In the genomic region with DNA sequence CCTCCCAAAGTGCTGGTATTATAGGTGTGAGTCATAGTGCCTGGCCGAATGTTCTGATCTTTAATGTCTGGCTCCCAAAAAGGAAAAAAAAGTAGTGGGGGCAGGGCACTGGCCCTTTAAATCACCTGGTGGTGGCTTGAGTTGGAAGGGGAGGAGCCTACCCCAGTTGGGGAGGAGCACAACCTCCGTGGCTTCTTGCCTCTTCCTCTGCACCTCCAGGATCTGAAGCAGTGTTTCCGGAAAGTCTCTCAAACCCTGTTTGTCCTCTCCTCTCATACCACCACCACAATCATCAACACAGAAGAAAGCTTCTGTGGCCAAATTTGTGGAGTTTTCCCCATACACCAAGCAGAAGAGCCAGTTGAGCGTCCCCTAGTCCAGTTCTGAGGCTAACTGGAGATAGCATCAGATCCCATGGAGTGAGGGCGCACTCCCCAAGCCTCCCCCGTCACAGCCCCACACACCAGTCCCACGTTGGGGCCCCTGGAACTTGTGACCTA, we compare ENCODE assay signal across 9 cellular contexts. TPM values are rescaled to one million over a fixed set of nuclear protein-coding genes. Genes with fewer than 3 reads are reported as not detected.
DNase-seq lines count a peak whose midpoint lies in the region; ATAC-seq and TF ChIP-seq lines count a peak whose summit lies in the region.
"Had no signal": no experiment of that assay in that cellular context is flagged by ENCODE, and none has a peak within 500 bp of the region (broad histone marks: within the 10 kb centered on the region; RNA-seq: fewer than 3 reads in every experiment).

No MANE protein-coding gene starts in this region.

- POLR2A ChIA-PET in naive thymus-derived CD8-positive, alpha-beta T cell (lab: Charles Lee): interaction anchor here (0.5 to 1.3 kb wide), 3 partner anchors 11 to 23 kb away, joined by 3 to 6 read pairs (median 3); no protein-coding TSS in a partner anchor

- intact Hi-C loops in tibial artery (cut with DNase I; ENCODE audit: low total_unique reads): no loop called here

- peak in 2 of 3 donors; percentile 42 to 89 for DNase-seq in CD4-positive, CD25-positive, alpha-beta regulatory T cell
- DNase-seq in NT2/D1 (ENCODE audit: low read depth, low spot score): no peak
- DNase-seq in activated naive CD4-positive, alpha-beta T cell treated with anti-CD3 and anti-CD28 coated beads, Interleukin-2, amount 50 U/mL, for 16 hours: peak; percentile 63
- peak in 8 of 10 donors; percentile 26 to 77 (median 46) for DNase-seq in naive thymus-derived CD8-positive, alpha-beta T cell
- no peak for DNase-seq in SK-N-DZ (ENCODE audit: low spot score)
- DNase-seq in tibial artery: no peak
- no peak for DNase-seq in COLO668 (lab: John Stamatoyannopoulos, UW; ENCODE audit: unreplicated experiment)

- ATAC-seq in CD4-positive, CD25-positive, alpha-beta regulatory T cell (ENCODE audit: low read depth in 2 of 2): peak; percentile 86 to 90
- peak; percentile 98 to 99 for ATAC-seq in naive thymus-derived CD8-positive, alpha-beta T cell
- no peak for ATAC-seq in GM19463 (IDR thresholded peaks at IDR 0.05; ENCODE audit: unreplicated experiment)

- no peaks in the 10 kb centered on the region for H3K36me3 Mint-ChIP-seq in CD4-positive, CD25-positive, alpha-beta regulatory T cell
- no peaks in the 10 kb centered on the region for H3K36me3 Mint-ChIP-seq in naive thymus-derived CD8-positive, alpha-beta T cell

- H3K27ac Mint-ChIP-seq in CD4-positive, CD25-positive, alpha-beta regulatory T cell: peak overlapping the region; percentile 83 to 94 (median 89)
- H3K27ac Mint-ChIP-seq in naive thymus-derived CD8-positive, alpha-beta T cell: peak overlapping the region; percentile 84 to 97 (median 92)
- H3K27ac Mint-ChIP-seq: dendritic cell treated with granulocyte-macrophage colony-stimulating factor and Interleukin-4, amounts not matched to agents 40 ng/mL and 50 ng/mL, for 4 days had no signal

- H3K4me3 Mint-ChIP-seq in CD4-positive, CD25-positive, alpha-beta regulatory T cell: peak overlapping the region; percentile 52 to 86 (median 68)
- H3K4me3 Mint-ChIP-seq in naive thymus-derived CD8-positive, alpha-beta T cell: peak overlapping the region; percentile 43 to 92 (median 78)
- H3K4me3 Mint-ChIP-seq: dendritic cell treated with granulocyte-macrophage colony-stimulating factor and Interleukin-4, amounts not matched to agents 40 ng/mL and 50 ng/mL, for 4 days had no signal

- peak overlapping the region; percentile 7 for H3K27ac ChIP-seq in CD4-positive, CD25-positive, alpha-beta regulatory T cell (ENCODE audit: insufficient read depth, low read length, poor library complexity, severe bottlenecking)
- no peak overlapping the region for H3K27ac ChIP-seq in tibial artery

- H3K4me1 ChIP-seq in CD4-positive, CD25-positive, alpha-beta regulatory T cell (ENCODE audit: control insufficient read depth, insufficient read depth, low read length, poor library complexity, severe bottlenecking): peaks cover 12% of the 10 kb centered on the region
- peaks cover 8% of the 10 kb centered on the region for H3K4me1 ChIP-seq in NT2/D1 (ENCODE audit: insufficient read depth, insufficient read length)
- no peaks in the 10 kb centered on the region for H3K4me1 ChIP-seq in tibial artery

- H3K27me3 Mint-ChIP-seq in CD4-positive, CD25-positive, alpha-beta regulatory T cell: peaks cover 7% of the 10 kb centered on the region
- no peaks in the 10 kb centered on the region for H3K27me3 Mint-ChIP-seq in naive thymus-derived CD8-positive, alpha-beta T cell
- H3K27me3 Mint-ChIP-seq: dendritic cell treated with granulocyte-macrophage colony-stimulating factor and Interleukin-4, amounts not matched to agents 40 ng/mL and 50 ng/mL, for 4 days had no signal

- no peaks in the 10 kb centered on the region for H3K27me3 ChIP-seq in CD4-positive, CD25-positive, alpha-beta regulatory T cell (ENCODE audit: control insufficient read depth, insufficient read depth, low read length)
- H3K27me3 ChIP-seq in NT2/D1 (ENCODE audit: insufficient read depth, insufficient read length) (no peaks in the 10 kb centered on the region), tibial artery (peaks cover 0 to 3% of the 10 kb centered on the region in 2 donors)

- peaks cover 5 to 23% (median 14%) of the 10 kb centered on the region in 4 donors for H3K4me1 Mint-ChIP-seq in CD4-positive, CD25-positive, alpha-beta regulatory T cell
- H3K4me1 Mint-ChIP-seq in naive thymus-derived CD8-positive, alpha-beta T cell: peaks cover 12 to 23% (median 15%) of the 10 kb centered on the region in 4 donors

- H3K9ac ChIP-seq in NT2/D1 (ENCODE audit: insufficient read length, low read depth): peak overlapping the region; percentile 61

- peaks cover 0 to 2% (median 0%) of the 10 kb centered on the region in 7 donors for H3K9me3 Mint-ChIP-seq in CD4-positive, CD25-positive, alpha-beta regulatory T cell
- no peaks in the 10 kb centered on the region for H3K9me3 Mint-ChIP-seq in naive thymus-derived CD8-positive, alpha-beta T cell
- H3K9me3 Mint-ChIP-seq: dendritic cell treated with granulocyte-macrophage colony-stimulating factor and Interleukin-4, amounts not matched to agents 40 ng/mL and 50 ng/mL, for 4 days had no signal

- H3K4me3 ChIP-seq in CD4-positive, CD25-positive, alpha-beta regulatory T cell (ENCODE audit: low read depth, low read length): peak overlapping the region; percentile 42
- H3K4me3 ChIP-seq in NT2/D1 (ENCODE audit: insufficient read length, low read depth) (no peak overlapping the region), tibial artery (no peak overlapping the region)

- no peaks in the 10 kb centered on the region for H3K36me3 ChIP-seq in CD4-positive, CD25-positive, alpha-beta regulatory T cell (ENCODE audit: control insufficient read depth, insufficient read depth, low read length)
- H3K36me3 ChIP-seq in NT2/D1 (ENCODE audit: insufficient read depth, insufficient read length, low read length): no peaks in the 10 kb centered on the region
- no peaks in the 10 kb centered on the region for H3K36me3 ChIP-seq in tibial artery

- H3K9me3 ChIP-seq in CD4-positive, CD25-positive, alpha-beta regulatory T cell (ENCODE audit: control insufficient read depth in 2 of 2, low read length in 2 of 2): no peaks in the 10 kb centered on the region
- H3K9me3 ChIP-seq in NT2/D1 (ENCODE audit: insufficient read depth, low read length) (no peaks in the 10 kb centered on the region), tibial artery (peaks cover 0 to 5% (median 0%) of the 10 kb centered on the region in 3 donors)

- TF ChIP-seq CTCF in tibial artery (IDR thresholded peaks at IDR 0.05): no peak

RNA-seq across cellular contexts. Expression of a gene that starts 24.3 kb away (rescaled TPM):
- 28.1 TPM for total RNA-seq in CD4-positive, CD25-positive, alpha-beta regulatory T cell
- polyA plus RNA-seq in CD4-positive, CD25-positive, alpha-beta regulatory T cell: 1 to 10 TPM in 1 of 4 donors, under 1 TPM in 3; 0.40 to 1.2 (median 0.48) TPM
- 10 to 100 TPM; 21.7 to 24.0 TPM for total RNA-seq in naive thymus-derived CD8-positive, alpha-beta T cell
- 1 to 10 TPM in 2 of 3 donors, under 1 TPM in 1; 0.43 to 1.2 (median 1.2) TPM for polyA plus RNA-seq in naive thymus-derived CD8-positive, alpha-beta T cell
- 6.5 and 8.2 TPM in 2 replicates for polyA plus RNA-seq in SK-N-DZ (2014; cell fraction: cytosol; rRNA removed)
- 5.2 and 5.6 TPM in 2 replicates for polyA plus RNA-seq in SK-N-DZ (2014; cell fraction: nucleus; rRNA removed)

RNA-seq across cellular contexts. Expression of a gene that starts 58.6 kb away (rescaled TPM):
- 7.1 TPM for total RNA-seq in CD4-positive, CD25-positive, alpha-beta regulatory T cell
- polyA plus RNA-seq in CD4-positive, CD25-positive, alpha-beta regulatory T cell: 1 to 10 TPM in 2 of 4 donors, under 1 TPM in 2; 0.69 to 2.3 (median 1.4) TPM
- total RNA-seq in naive thymus-derived CD8-positive, alpha-beta T cell: 1 to 10 TPM; 1.3 to 1.6 TPM
- polyA plus RNA-seq in naive thymus-derived CD8-positive, alpha-beta T cell: under 1 TPM; 0.15 to 0.43 (median 0.28) TPM
- polyA plus RNA-seq in SK-N-DZ (2014; cell fraction: cytosol; rRNA removed): 14.0 and 17.8 TPM in 2 replicates
- polyA plus RNA-seq in SK-N-DZ (2014; cell fraction: nucleus; rRNA removed): 37.9 and 66.9 TPM in 2 replicates

Comparison
In these comparisons a context has a peak if more than half of its experiments do, and no peak if none do; other contexts are left out.
1. DNase-seq: peak in CD4-positive, CD25-positive, alpha-beta regulatory T cell (2 of 3), activated naive CD4-positive, alpha-beta T cell treated with anti-CD3 and anti-CD28 coated beads, Interleukin-2, amount 50 U/mL, for 16 hours (single experiment) and naive thymus-derived CD8-positive, alpha-beta T cell (8 of 10); none in NT2/D1 (single experiment), SK-N-DZ (single experiment), tibial artery (0 of 2) and COLO668 (single experiment).